In the genomic region with DNA sequence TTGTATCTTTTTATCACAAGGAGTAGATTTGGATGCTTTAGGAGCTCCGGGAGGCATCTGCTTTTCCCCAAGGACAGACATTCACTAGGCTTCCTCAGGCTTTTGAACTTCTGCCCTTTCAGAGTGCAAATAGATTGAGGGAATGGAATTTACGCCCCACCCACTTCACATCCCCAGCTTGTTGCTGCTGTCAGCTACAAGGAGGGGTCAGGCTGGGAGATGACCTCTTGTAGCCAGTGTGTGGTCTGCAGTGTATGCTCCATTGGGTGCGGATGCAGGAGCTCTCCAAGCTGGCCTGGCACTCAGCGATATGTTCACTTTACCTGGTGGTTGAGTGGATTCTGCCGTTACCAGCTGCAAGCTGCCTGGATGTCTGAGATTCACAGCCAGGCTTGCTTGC, we compare ENCODE assay signal across 14 cellular contexts. TPM values are rescaled to one million over a fixed set of nuclear protein-coding genes. Genes with fewer than 3 reads are reported as not detected.
DNase-seq lines count a peak whose midpoint lies in the region; ATAC-seq, FAIRE-seq and TF ChIP-seq lines count a peak whose summit lies in the region.
"Had no signal": no experiment of that assay in that cellular context is flagged by ENCODE, and none has a peak within 500 bp of the region (broad histone marks: within the 10 kb centered on the region; RNA-seq: fewer than 3 reads in every experiment).

No MANE protein-coding gene starts in this region.

- H3K4me1 ChIP-seq in H1 (replicated peaks in 1 of 4; ENCODE audit: control insufficient read depth in 3 of 4, insufficient read depth in 4 of 4, low read length in 3 of 4), result peaks cover 2 to 10% (median 5%) of the 10 kb centered on the region in 4 experiments; a peak in 6 of 7 replicates
- peaks cover 8% of the 10 kb centered on the region for H3K4me1 ChIP-seq in mesenchymal stem cell (ENCODE audit: control insufficient read depth, insufficient read depth, low read depth, low read length)

- H3K27me3 Mint-ChIP-seq in activated T-cell treated with anti-CD3 and anti-CD28 coated beads, Interleukin-2, amount 50 U/mL, for 4 hours (ENCODE audit: low read depth), result peaks cover 2% of the 10 kb centered on the region

- no peak overlapping the region for H2AFZ ChIP-seq in H1 (ENCODE audit: low read length)
- H2AFZ ChIP-seq in mesenchymal stem cell (ENCODE audit: low read depth, low read length), result no peak overlapping the region

- peak; percentile 20 for DNase-seq in COLO829 (ENCODE audit: low spot score)
- DNase-seq in HuH-7.5 (ENCODE audit: low spot score), result peak; percentile 74
- peak; percentile 17 to 49 for DNase-seq in H1 (ENCODE audit: low read depth in 1 of 2, low spot score in 2 of 2)
- DNase-seq in mesenchymal stem cell, result peak; percentile 21
- no peak for DNase-seq in activated T-cell treated with anti-CD3 and anti-CD28 coated beads, Interleukin-2, amount 50 U/mL, for 4 hours
- DNase-seq in activated naive CD4-positive, alpha-beta T cell (lab: John Stamatoyannopoulos, UW), result no peak
- DNase-seq in A172 (ENCODE audit: low spot score), result no peak
- DNase-seq: anterior cingulate cortex; hypothalamus; NK-92 treated with Interleukin-12 subunit alpha and Interleukin-12 subunit beta, amount 100 ng/mL, for 24 hours; occipital lobe; SIG-M5 had no signal

- FAIRE-seq in H1 (lab: Jason Lieb, UNC), result no peak

- H4K8ac ChIP-seq in H1 (ENCODE audit: extremely low read depth, insufficient read depth, low read length) (peak overlapping the region; percentile 7; the same call in 1 of the 2 replicates), mesenchymal stem cell (ENCODE audit: low read length) (no peak overlapping the region)

- H3K23me2 ChIP-seq in H1 (ENCODE audit: low read depth, low read length), result no peaks in the 10 kb centered on the region; the same call in 1 of the 2 replicates

- POLR2A ChIA-PET in H1 (lab: Charles Lee; ENCODE audit: partially characterized antibody), result no interaction called here

- TF ChIP-seq POLR2A in H1 (IDR thresholded peaks at IDR 0.05; ENCODE audit: control extremely low read depth in 1 of 2, low read depth in 2 of 2, low read length in 2 of 2), result no peak

- H3K4me1 Mint-ChIP-seq in activated T-cell treated with anti-CD3 and anti-CD28 coated beads, Interleukin-2, amount 50 U/mL, for 4 hours (ENCODE audit: low read depth), result no peaks in the 10 kb centered on the region

- no peak for TF ChIP-seq RAD21 in H1 (IDR thresholded peaks at IDR 0.05 in 1 of 2, conservative IDR thresholded peaks at IDR 0.05 in 1 of 2; ENCODE audit: low read depth in 2 of 2, low read length in 2 of 2)

- ATAC-seq in activated T-cell treated with anti-CD3 and anti-CD28 coated beads, Interleukin-2, amount 50 U/mL, for 4 hours, result no peak
- no peak for ATAC-seq in GM21447 (IDR thresholded peaks at IDR 0.05; ENCODE audit: unreplicated experiment)

- H4K91ac ChIP-seq in H1 (replicated peaks; ENCODE audit: insufficient read length, low read length) (no peak overlapping the region), mesenchymal stem cell (ENCODE audit: low read length) (no peak overlapping the region)

- no peak overlapping the region for H3K18ac ChIP-seq in H1 (ENCODE audit: extremely low read depth, low read length)
- peak overlapping the region; percentile 31 to 63 for H3K18ac ChIP-seq in mesenchymal stem cell (ENCODE audit: low read depth in 1 of 2, low read length in 2 of 2)

- no peak overlapping the region for H3K56ac ChIP-seq in H1 (replicated peaks; ENCODE audit: insufficient read length, low read depth, low read length)

- no peaks in the 10 kb centered on the region for H3K79me1 ChIP-seq in H1 (ENCODE audit: low read depth, low read length)
- no peaks in the 10 kb centered on the region for H3K79me1 ChIP-seq in mesenchymal stem cell (replicated peaks; ENCODE audit: low read length, poor library complexity, severe bottlenecking)

- H2BK5ac ChIP-seq in H1 (ENCODE audit: low read depth, low read length) (peak overlapping the region; percentile 10; the same call in 1 of the 2 replicates), mesenchymal stem cell (ENCODE audit: low read depth, low read length, poor library complexity, severe bottlenecking) (no peak overlapping the region)

- H3K23ac ChIP-seq in H1 (ENCODE audit: insufficient read length), result no peak overlapping the region
- no peak overlapping the region for H3K23ac ChIP-seq in mesenchymal stem cell (ENCODE audit: low read length in 2 of 2)

- no peaks in the 10 kb centered on the region for H3K9me3 Mint-ChIP-seq in activated T-cell treated with anti-CD3 and anti-CD28 coated beads, Interleukin-2, amount 50 U/mL, for 4 hours
- H3K9me3 Mint-ChIP-seq: memory B cell had no signal

- H3K36me3 Mint-ChIP-seq in activated T-cell treated with anti-CD3 and anti-CD28 coated beads, Interleukin-2, amount 50 U/mL, for 4 hours (ENCODE audit: insufficient read depth), result no peaks in the 10 kb centered on the region
- H3K36me3 Mint-ChIP-seq: memory B cell had no signal

- WGBS in H1 (ENCODE audit: extremely low coverage in 1 of 2, insufficient coverage in 1 of 2, insufficient read length in 1 of 2, insufficient replicate concordance in 2 of 2, low coverage in 1 of 2, low lambda C conversion rate in 2 of 2, missing lambda C conversion rate in 1 of 2), 2 experiments, result 68% methylated on average over 5 of the region's 5 CpGs; no CpG with 5 or more reads in 1 of the 2 experiments
- 13% methylated on average over 4 of the region's 5 CpGs for WGBS in mesenchymal stem cell

- H2AK5ac ChIP-seq in H1 (ENCODE audit: low read depth, low read length) (no peak overlapping the region), mesenchymal stem cell (ENCODE audit: low read length, severe bottlenecking) (no peak overlapping the region)

- H2BK12ac ChIP-seq in H1 (ENCODE audit: low read depth, low read length) (no peak overlapping the region), mesenchymal stem cell (ENCODE audit: low read length in 2 of 2) (peak overlapping the region in 1 of 2 experiments; percentile 28)

- CTCF ChIA-PET in H1 (lab: Charles Lee; ENCODE audit: partially characterized antibody), result interaction anchor here (1.0 to 1.8 kb wide), 2 partner anchors 14 to 108 kb away, joined by 4 to 5 read pairs; no protein-coding TSS in a partner anchor

- H2BK15ac ChIP-seq in H1 (ENCODE audit: low read length) (no peak overlapping the region), mesenchymal stem cell (ENCODE audit: low read depth, poor library complexity, severe bottlenecking) (peak overlapping the region; percentile 54)

- no peak overlapping the region for H3K27ac ChIP-seq in H1 (ENCODE audit: low read depth, low read length)
- no peak overlapping the region for H3K27ac ChIP-seq in mesenchymal stem cell (ENCODE audit: low read length, poor library complexity, severe bottlenecking)

- no peak for TF ChIP-seq EP300 in H1 (IDR thresholded peaks at IDR 0.05; ENCODE audit: borderline replicate concordance in 1 of 2, low read depth in 2 of 2, low read length in 2 of 2)

- H3K9me3 ChIP-seq in H1 (ENCODE audit: insufficient read depth in 2 of 2, low read depth in 1 of 2, low read length in 1 of 2) (no peaks in the 10 kb centered on the region), mesenchymal stem cell (ENCODE audit: control insufficient read depth, low read length) (no peaks in the 10 kb centered on the region)

- H3K9ac ChIP-seq in H1 (replicated peaks in 1 of 4; ENCODE audit: extremely low read depth in 1 of 4, low read depth in 3 of 4, low read length in 3 of 4), result no peak overlapping the region
- H3K9ac ChIP-seq in mesenchymal stem cell (ENCODE audit: low read length), result no peak overlapping the region

- H3K79me2 ChIP-seq in H1 (ENCODE audit: control insufficient read depth in 1 of 2, insufficient read depth in 2 of 2, low read length in 2 of 2), result no peaks in the 10 kb centered on the region

- H2BK120ac ChIP-seq in H1 (replicated peaks; ENCODE audit: low read depth, low read length), result no peak overlapping the region
- no peak overlapping the region for H2BK120ac ChIP-seq in mesenchymal stem cell (ENCODE audit: low read depth, low read length)

- TF ChIP-seq CTCF in H1 (IDR thresholded peaks at IDR 0.05; ENCODE audit: control extremely low read depth in 1 of 3, insufficient read depth in 1 of 3, low read depth in 1 of 3, low read length in 3 of 3), result no peak

- H3K4ac ChIP-seq in H1 (replicated peaks; ENCODE audit: insufficient read length, low read depth, low read length), result no peak overlapping the region
- no peak overlapping the region for H3K4ac ChIP-seq in mesenchymal stem cell (ENCODE audit: low read depth in 1 of 2, low read length in 2 of 2)

- H3K4me3 ChIP-seq in H1 (ENCODE audit: extremely low read depth in 1 of 4, insufficient read depth in 2 of 4, low read depth in 3 of 4, low read length in 4 of 4) (no peak overlapping the region), mesenchymal stem cell (ENCODE audit: insufficient read depth in 1 of 2, low read depth in 1 of 2, low read length in 2 of 2) (no peak overlapping the region)

- no peak overlapping the region for H2BK20ac ChIP-seq in H1 (ENCODE audit: low read length)

- H3K36me3 ChIP-seq in H1 (ENCODE audit: control insufficient read depth in 2 of 4, insufficient read depth in 4 of 4, low read length in 3 of 4) (no peaks in the 10 kb centered on the region), mesenchymal stem cell (ENCODE audit: control insufficient read depth in 1 of 2, insufficient read depth in 2 of 2, low read depth in 1 of 2, low read length in 2 of 2) (no peaks in the 10 kb centered on the region)

- H3K4me2 ChIP-seq in H1 (ENCODE audit: insufficient read depth in 1 of 2, low read depth in 2 of 2, low read length in 2 of 2) (peak overlapping the region in 1 of 2 experiments; percentile 18; a peak in 2 of 4 replicates), mesenchymal stem cell (ENCODE audit: low read length, poor library complexity, severe bottlenecking) (no peak overlapping the region)

- no peaks in the 10 kb centered on the region for H4K20me1 ChIP-seq in H1 (replicated peaks in 1 of 2; ENCODE audit: control insufficient read depth in 1 of 2, insufficient read depth in 2 of 2, low read length in 2 of 2)

- H3K27me3 ChIP-seq in H1 (replicated peaks in 1 of 4; ENCODE audit: control insufficient read depth in 3 of 4, extremely low read depth in 1 of 4, insufficient read depth in 3 of 4, low read length in 3 of 4) (peaks cover 0 to 4% (median 0%) of the 10 kb centered on the region in 4 experiments; a peak in 1 of 7 replicates), mesenchymal stem cell (ENCODE audit: control insufficient read depth in 1 of 2, insufficient read depth in 1 of 2, low read length in 2 of 2) (no peaks in the 10 kb centered on the region)

- H4K5ac ChIP-seq in H1 (ENCODE audit: insufficient read length, low read depth, low read length), result no peak overlapping the region

- H3K14ac ChIP-seq in H1 (ENCODE audit: insufficient read length) (no peak overlapping the region), mesenchymal stem cell (ENCODE audit: low read length in 2 of 2) (no peak overlapping the region)

- no peak overlapping the region for H3K4me3 Mint-ChIP-seq in activated T-cell treated with anti-CD3 and anti-CD28 coated beads, Interleukin-2, amount 50 U/mL, for 4 hours
- H3K4me3 Mint-ChIP-seq: memory B cell had no signal

RNA-seq across cellular contexts. Expression of a gene that starts 6.4 kb away (rescaled TPM):
- total RNA-seq in H1 (2021; fragmentation: NEBNext Ultra II Directional; extraction: Animal tissue kit (Norgen Biotek cat#: 25700)), result 0.11 and 0.17 TPM in 2 replicates
- polyA plus RNA-seq in H1 (2011; rRNA removed), result 0.06 and 0.09 TPM in 2 replicates
- polyA plus RNA-seq in H1 (2011; cell fraction: cytosol; rRNA removed), result 0.08 TPM
- 0.03 TPM for polyA plus RNA-seq in H1 (2011; cell fraction: nucleus; rRNA removed)
- 0.05 to 0.10 TPM (median 0.08 TPM) in 4 replicates for polyA plus RNA-seq in H1 (2012, experiment 1 of 2)
- not detected for polyA plus RNA-seq in H1 (2012, experiment 2 of 2)
- polyA plus RNA-seq in H1 (2013, experiment 1 of 2), result 0.12 TPM
- 0.13 TPM for polyA plus RNA-seq in H1 (2013, experiment 2 of 2)
- 0.03 and 0.32 TPM in 2 replicates for polyA minus RNA-seq in H1 (2011; rRNA and poly(A)+ RNA removed)
- polyA minus RNA-seq in H1 (2011; cell fraction: cytosol; rRNA and poly(A)+ RNA removed), result 0.37 TPM
- polyA minus RNA-seq in H1 (2011; cell fraction: nucleus; rRNA and poly(A)+ RNA removed), result 0.30 TPM
- 7.4 TPM for polyA plus RNA-seq in mesenchymal stem cell (2013, experiment 1 of 2)
- 7.3 TPM for polyA plus RNA-seq in mesenchymal stem cell (2013, experiment 2 of 2)
- total RNA-seq in activated T-cell treated with anti-CD3 and anti-CD28 coated beads, Interleukin-2, amount 50 U/mL, for 4 hours, result under 1 TPM; 0.32 to 0.53 (median 0.43) TPM
- total RNA-seq in A172 (2014; rRNA removed; shearing (Covaris generic)), result 0.12 and 0.14 TPM in 2 replicates

Comparison
In these comparisons a context has a peak if more than half of its experiments do, and no peak if none do; other contexts are left out.
1. DNase-seq: peak in COLO829 (single experiment), HuH-7.5 (single experiment), H1 (2 of 2) and mesenchymal stem cell (single experiment); none in activated T-cell treated with anti-CD3 and anti-CD28 coated beads, Interleukin-2, amount 50 U/mL, for 4 hours (single experiment), activated naive CD4-positive, alpha-beta T cell (0 of 4) and A172 (single experiment).